ENCODE assay signal across 16 cellular contexts in genomic region chr10:29370612-29371092, GRCh38.
DNase-seq lines count a peak whose midpoint lies in the region; TF ChIP-seq lines count a peak whose summit lies in the region.
"Had no signal": no experiment of that assay in that cellular context is flagged by ENCODE, and none has a peak within 500 bp of the region (broad histone marks: within the 10 kb centered on the region; RNA-seq: fewer than 3 reads in every experiment).

No MANE protein-coding gene starts in this region.

- no peaks in the 10 kb centered on the region for H3K4me1 Mint-ChIP-seq in T-helper 2 cell treated with Interferon-gamma antibody and Interleukin-4, amounts not matched to agents 5 μg/mL and 100 μg/mL, for 36 hours (ENCODE audit: low read depth)
- H3K4me1 Mint-ChIP-seq: B cell had no signal

- H3K4ac ChIP-seq in mesenchymal stem cell (ENCODE audit: low read depth in 1 of 2, low read length in 2 of 2), result no peak overlapping the region

- H2BK12ac ChIP-seq in mesenchymal stem cell (ENCODE audit: low read length in 2 of 2), result no peak overlapping the region

- TF ChIP-seq RAD21 in SK-N-SH (IDR thresholded peaks at IDR 0.05; ENCODE audit: low read length), result no peak

- CTCF ChIA-PET in HEK293T (lab: Yijun Ruan, JAX), result interaction anchor here (0.5 to 1.2 kb wide), 3 partner anchors 14 to 131 kb away, joined by 3 to 4 read pairs (median 3); no protein-coding TSS in a partner anchor
- CTCF ChIA-PET in SK-N-SH (lab: Yijun Ruan, JAX), result interaction anchor here (1.0 to 3.8 kb wide), 8 partner anchors 16 to 707 kb away, joined by 3 to 17 read pairs (median 4); no protein-coding TSS in a partner anchor

- H2BK15ac ChIP-seq in mesenchymal stem cell (ENCODE audit: low read depth, poor library complexity, severe bottlenecking), result no peak overlapping the region

- H3K9me3 Mint-ChIP-seq in T-helper 2 cell treated with Interferon-gamma antibody and Interleukin-4, amounts not matched to agents 5 μg/mL and 100 μg/mL, for 36 hours, result no peaks in the 10 kb centered on the region

- no peak overlapping the region for H3K9ac ChIP-seq in SK-N-SH
- peak overlapping the region; percentile 62 for H3K9ac ChIP-seq in mesenchymal stem cell (ENCODE audit: low read length)

- TF ChIP-seq EP300 in SK-N-SH (IDR thresholded peaks at IDR 0.05; ENCODE audit: borderline replicate concordance in 1 of 2, low read depth in 1 of 2, low read length in 1 of 2), result no peak

- H4K91ac ChIP-seq in mesenchymal stem cell (ENCODE audit: low read length), result no peak overlapping the region

- H3K18ac ChIP-seq in mesenchymal stem cell (ENCODE audit: low read depth in 1 of 2, low read length in 2 of 2), result no peak overlapping the region

- H3K9me3 ChIP-seq in SK-N-SH (no peaks in the 10 kb centered on the region), mesenchymal stem cell (ENCODE audit: control insufficient read depth, low read length) (no peaks in the 10 kb centered on the region)

- H3F3A ChIP-seq in SK-N-SH (replicated peaks; ENCODE audit: insufficient read depth), result no peaks in the 10 kb centered on the region

- no peak overlapping the region for H4K8ac ChIP-seq in mesenchymal stem cell (ENCODE audit: low read length)

- no peak overlapping the region for H3K23ac ChIP-seq in mesenchymal stem cell (ENCODE audit: low read length in 2 of 2)

- H2BK5ac ChIP-seq in mesenchymal stem cell (ENCODE audit: low read depth, low read length, poor library complexity, severe bottlenecking), result no peak overlapping the region

- DNase-seq in HEK293T (ENCODE audit: extremely low spot score) (peak; percentile 7), SK-N-SH (peak; percentile 73), mesenchymal stem cell (no peak), stromal cell of bone marrow (ENCODE audit: low read depth) (peak; percentile 85), foreskin melanocyte (no peak), KG1 (lab: John Stamatoyannopoulos, UW) (no peak)
- no peak for DNase-seq in T-helper 2 cell treated with Interferon-gamma antibody and Interleukin-4, amounts not matched to agents 5 μg/mL and 100 μg/mL, for 36 hours (ENCODE audit: low spot score)
- DNase-seq: activated CD4-positive, alpha-beta T cell treated with anti-CD3 and anti-CD28 coated beads for 1 hour; activated effector memory CD4-positive, alpha-beta T cell treated with anti-CD3 and anti-CD28 coated beads, Interleukin-2, amount 50 U/mL, for 16 hours; amygdala; DMS 273 treated with DMSO at 0.1 percent for 48 hours; Kasumi-1; NCI-H1417 treated with DMSO at 0.1 percent for 48 hours; NCI-H2171 treated with DMSO at 0.1 percent for 48 hours had no signal

- H3K9me2 ChIP-seq in SK-N-SH, result no peaks in the 10 kb centered on the region

- H2AK5ac ChIP-seq in mesenchymal stem cell (ENCODE audit: low read length, severe bottlenecking), result no peak overlapping the region

- H2AFZ ChIP-seq in SK-N-SH (ENCODE audit: low read depth) (no peak overlapping the region), mesenchymal stem cell (ENCODE audit: low read depth, low read length) (no peak overlapping the region)

- H3K4me2 ChIP-seq in SK-N-SH (no peak overlapping the region), mesenchymal stem cell (ENCODE audit: low read length, poor library complexity, severe bottlenecking) (peak overlapping the region; percentile 8)

- TF ChIP-seq CTCF in SK-N-SH (IDR thresholded peaks at IDR 0.05), result no peak

- no peak overlapping the region for H2BK120ac ChIP-seq in mesenchymal stem cell (ENCODE audit: low read depth, low read length)

- H3K4me1 ChIP-seq in SK-N-SH (ENCODE audit: control insufficient read depth in 1 of 2, insufficient read depth in 2 of 2, low read depth in 1 of 2, low read length in 1 of 2) (peaks cover 0 to 7% of the 10 kb centered on the region in 2 experiments; a peak in 2 of 4 replicates), mesenchymal stem cell (ENCODE audit: control insufficient read depth, insufficient read depth, low read depth, low read length) (peaks cover 4% of the 10 kb centered on the region)

- 26% methylated on average over 5 of the region's 5 CpGs for WGBS in SK-N-SH (ENCODE audit: low lambda C conversion rate)
- WGBS in mesenchymal stem cell, result 74% methylated on average over 5 of the region's 5 CpGs

- no peak overlapping the region for H3K4me3 ChIP-seq in SK-N-SH (ENCODE audit: low read depth in 2 of 2, low read length in 1 of 2)
- peak overlapping the region in 1 of 2 experiments; percentile 65 for H3K4me3 ChIP-seq in mesenchymal stem cell (ENCODE audit: insufficient read depth in 1 of 2, low read depth in 1 of 2, low read length in 2 of 2)

- H3K36me3 Mint-ChIP-seq in T-helper 2 cell treated with Interferon-gamma antibody and Interleukin-4, amounts not matched to agents 5 μg/mL and 100 μg/mL, for 36 hours (ENCODE audit: low read depth), result no peaks in the 10 kb centered on the region

- H3K27me3 ChIP-seq in SK-N-SH (ENCODE audit: insufficient read depth) (peaks cover 34% of the 10 kb centered on the region), mesenchymal stem cell (ENCODE audit: control insufficient read depth in 1 of 2, insufficient read depth in 1 of 2, low read length in 2 of 2) (peaks cover 0 to 26% of the 10 kb centered on the region in 2 experiments)

- no peaks in the 10 kb centered on the region for H4K20me1 ChIP-seq in SK-N-SH (ENCODE audit: insufficient read depth)

- H3K27ac Mint-ChIP-seq in T-helper 2 cell treated with Interferon-gamma antibody and Interleukin-4, amounts not matched to agents 5 μg/mL and 100 μg/mL, for 36 hours, result no peak overlapping the region
- H3K27ac Mint-ChIP-seq: B cell had no signal

- no peak overlapping the region for H3K4me3 Mint-ChIP-seq in T-helper 2 cell treated with Interferon-gamma antibody and Interleukin-4, amounts not matched to agents 5 μg/mL and 100 μg/mL, for 36 hours
- H3K4me3 Mint-ChIP-seq: B cell, nephron had no signal

- no peaks in the 10 kb centered on the region for H3K79me2 ChIP-seq in SK-N-SH (ENCODE audit: insufficient read depth)

- H3K36me3 ChIP-seq in SK-N-SH (replicated peaks in 1 of 2; ENCODE audit: control insufficient read depth in 1 of 2, insufficient read depth in 2 of 2, low read length in 1 of 2) (no peaks in the 10 kb centered on the region), mesenchymal stem cell (ENCODE audit: control insufficient read depth in 1 of 2, insufficient read depth in 2 of 2, low read depth in 1 of 2, low read length in 2 of 2) (no peaks in the 10 kb centered on the region)

- peaks cover 13% of the 10 kb centered on the region for H3K27me3 Mint-ChIP-seq in T-helper 2 cell treated with Interferon-gamma antibody and Interleukin-4, amounts not matched to agents 5 μg/mL and 100 μg/mL, for 36 hours (ENCODE audit: low read depth)

- H3K27ac ChIP-seq in SK-N-SH (ENCODE audit: low read depth in 2 of 2, low read length in 1 of 2) (no peak overlapping the region), mesenchymal stem cell (ENCODE audit: low read length, poor library complexity, severe bottlenecking) (no peak overlapping the region)

- H3K14ac ChIP-seq in mesenchymal stem cell (ENCODE audit: low read length in 2 of 2), result no peak overlapping the region

- no peaks in the 10 kb centered on the region for H3K79me1 ChIP-seq in mesenchymal stem cell (replicated peaks; ENCODE audit: low read length, poor library complexity, severe bottlenecking)

- POLR2A ChIA-PET in HEK293T (lab: Yijun Ruan, JAX) (interaction anchor here (0.8 kb wide), 1 partner anchor 114 kb away, joined by 3 read pairs; no protein-coding TSS in a partner anchor), SK-N-SH (lab: Yijun Ruan, JAX) (no interaction called here)

TF ChIP-seq in HEK293T, 16 proteins besides CTCF, POLR2A, EP300 and RAD21:
- TF ChIP-seq L3MBTL2 (conservative IDR thresholded peaks at IDR 0.05) (no peak), PKNOX1 (IDR thresholded peaks at IDR 0.05) (peak; percentile 68; the same call in 1 of the 2 replicates)

TF ChIP-seq in SK-N-SH, 30 proteins besides CTCF, POLR2A, EP300 and RAD21:
- TF ChIP-seq FOXM1 (IDR thresholded peaks at IDR 0.05; ENCODE audit: low read depth) (no peak), CHD2 (IDR thresholded peaks at IDR 0.05; ENCODE audit: low read length, partially characterized antibody) (no peak), FOSL2 (IDR thresholded peaks at IDR 0.05; ENCODE audit: borderline replicate concordance, low read depth) (no peak), RFX5 (IDR thresholded peaks at IDR 0.05; ENCODE audit: low read length) (no peak), MAX (IDR thresholded peaks at IDR 0.05; ENCODE audit: low read depth) (no peak), FOXJ3 (CRISPR knock-in tag; IDR thresholded peaks at IDR 0.05) (no peak), MXI1 (IDR thresholded peaks at IDR 0.05; ENCODE audit: low read depth, low read length) (no peak), POLR2AphosphoS5 (IDR thresholded peaks at IDR 0.05; ENCODE audit: low read depth, low read length) (no peak)

Comparison
In these comparisons a context has a peak if more than half of its experiments do, and no peak if none do; other contexts are left out.
1. DNase-seq: peak in HEK293T (single experiment), SK-N-SH (single experiment) and stromal cell of bone marrow (single experiment); none in mesenchymal stem cell (single experiment), foreskin melanocyte (single experiment), KG1 (single experiment) and T-helper 2 cell treated with Interferon-gamma antibody and Interleukin-4, amounts not matched to agents 5 μg/mL and 100 μg/mL, for 36 hours (single experiment).